Comparison of ENCODE assay signal across 21 cellular contexts in the genomic region with DNA sequence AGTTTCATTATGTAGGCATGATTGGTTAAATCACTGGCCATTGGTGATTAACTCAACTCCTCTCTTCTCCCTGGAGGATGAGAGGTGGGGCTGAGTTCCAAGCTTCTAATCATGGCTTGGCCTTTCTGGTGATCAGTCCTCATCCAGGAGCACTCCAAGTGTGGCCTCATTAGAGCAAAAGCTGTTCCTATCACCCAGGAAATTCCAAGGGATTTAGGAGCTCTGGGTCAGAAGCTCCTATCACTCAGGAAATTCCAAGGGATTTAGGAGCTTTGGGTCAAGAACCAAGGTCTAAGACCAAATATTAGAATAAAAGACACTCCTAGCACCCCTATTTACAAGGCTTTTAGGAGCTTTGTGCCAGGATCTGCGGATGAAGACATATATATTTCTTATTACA.
"Had no signal": no experiment of that assay in that cellular context is flagged by ENCODE, and none has a peak within 500 bp of the region (broad histone marks: within the 10 kb centered on the region; RNA-seq: fewer than 3 reads in every experiment).

No MANE protein-coding gene starts in this region.

- DNase-seq: cortex of kidney; dorsolateral prefrontal cortex; effector CD8-positive, alpha-beta T cell; gastrocnemius medialis; heart right ventricle; hypothalamus; islet precursor cell; left ventricle myocardium inferior; lower lobe of right lung; midbrain; naive B cell; nephron progenitor cell; posterior cingulate gyrus; stimulated activated CD4-positive, alpha-beta T cell treated with anti-CD3 and anti-CD28 coated beads, Interleukin-12 subunit alpha, Interleukin-12 subunit beta, amount 100 ng/mL, for 4 hours; stimulated activated naive CD4-positive, alpha-beta T cell; stomach; substantia nigra; transverse colon had no signal

- ATAC-seq: gastrocnemius medialis, heart right ventricle, lower lobe of right lung, sciatic nerve had no signal

- H3K27me3 ChIP-seq: gastrocnemius medialis, stomach, transverse colon had no signal

- H3K4me3 ChIP-seq: dorsolateral prefrontal cortex, gastrocnemius medialis, heart right ventricle, left ventricle myocardium inferior, lower lobe of right lung, skin epidermis, stomach, thoracic aorta, transverse colon had no signal

- H3K9me3 ChIP-seq: gastrocnemius medialis, lower lobe of right lung, stomach, thoracic aorta, transverse colon had no signal

- H3K4me1 ChIP-seq: gastrocnemius medialis, lower lobe of right lung, stomach had no signal

- H3K27ac ChIP-seq: dorsolateral prefrontal cortex, gastrocnemius medialis, heart right ventricle, left ventricle myocardium inferior, lower lobe of right lung, skin epidermis, stomach, thoracic aorta, transverse colon had no signal

- H3K36me3 ChIP-seq: gastrocnemius medialis, heart right ventricle, left ventricle myocardium inferior, lower lobe of right lung, stomach, thoracic aorta, transverse colon had no signal
